ENCODE assay signal across 25 cellular contexts in genomic region chr11:106879029-106879428, GRCh38.
"Had no signal": no experiment of that assay in that cellular context is flagged by ENCODE, and none has a peak within 500 bp of the region (broad histone marks: within the 10 kb centered on the region; RNA-seq: fewer than 3 reads in every experiment).

No MANE protein-coding gene starts in this region.

- H3K4me3 Mint-ChIP-seq: activated naive CD8-positive, alpha-beta T cell treated with anti-CD3 and anti-CD28 coated beads for 36 hours; activated T-cell treated with anti-CD3 and anti-CD28 coated beads, Interleukin-2, amount 50 U/mL, for 24 hours; endodermal cell; natural killer cell treated with Interleukin-12 subunit alpha and Interleukin-12 subunit beta and Interleukin-15 and Interleukin-18, amount 100 ng/mL, for 72 hours; T-helper 2 cell treated with Interferon-gamma antibody and Interleukin-4, amounts not matched to agents 5 μg/mL and 100 μg/mL, for 36 hours had no signal

- H3K27me3 ChIP-seq: breast epithelium, gastroesophageal sphincter, neutrophil, ovary, spleen, testis had no signal

- H3K36me3 ChIP-seq: breast epithelium, gastroesophageal sphincter, neutrophil, ovary, prostate gland, spleen had no signal

- DNase-seq: activated CD4-positive, alpha-beta T cell treated with anti-CD3 and anti-CD28 coated beads for 1 hour; activated CD8-positive, alpha-beta memory T cell treated with anti-CD3 and anti-CD28 coated beads for 24 hours; activated CD8-positive, alpha-beta memory T cell treated with anti-CD3 and anti-CD28 coated beads, Interleukin-2, amount 50 U/mL, for 4 hours; activated naive CD4-positive, alpha-beta T cell treated with Interleukin-2 at 50 U/mL for 16 hours; activated naive CD8-positive, alpha-beta T cell treated with anti-CD3 and anti-CD28 coated beads for 36 hours; activated T-cell treated with anti-CD3 and anti-CD28 coated beads, Interleukin-2, amount 50 U/mL, for 24 hours; cortex of kidney; endodermal cell; head of caudate nucleus; hypothalamus; left ventricle myocardium superior; ovary; spleen; stimulated activated CD4-positive, alpha-beta T cell treated with anti-CD3 and anti-CD28 coated beads, Interleukin-4, amount 100 ng/mL, for 1 hour; stimulated activated naive CD4-positive, alpha-beta T cell; testis; trophoblast cell had no signal

- H3K4me1 Mint-ChIP-seq: activated naive CD8-positive, alpha-beta T cell treated with anti-CD3 and anti-CD28 coated beads for 36 hours had no signal

- H3K27me3 Mint-ChIP-seq: activated naive CD8-positive, alpha-beta T cell treated with anti-CD3 and anti-CD28 coated beads for 36 hours; activated T-cell treated with anti-CD3 and anti-CD28 coated beads, Interleukin-2, amount 50 U/mL, for 24 hours; natural killer cell treated with Interleukin-12 subunit alpha and Interleukin-12 subunit beta and Interleukin-15 and Interleukin-18, amount 100 ng/mL, for 72 hours had no signal

- H3K4me3 ChIP-seq: breast epithelium, gastroesophageal sphincter, ovary, prostate gland, spleen, testis had no signal

- H3K4me1 ChIP-seq: breast epithelium, gastroesophageal sphincter, prostate gland, spleen, testis had no signal

- H3K9me3 ChIP-seq: breast epithelium, gastroesophageal sphincter, neutrophil, ovary, prostate gland, testis had no signal

- H3K36me3 Mint-ChIP-seq: activated naive CD8-positive, alpha-beta T cell treated with anti-CD3 and anti-CD28 coated beads for 36 hours; natural killer cell treated with Interleukin-12 subunit alpha and Interleukin-12 subunit beta and Interleukin-15 and Interleukin-18, amount 100 ng/mL, for 72 hours had no signal

- H3K27ac ChIP-seq: breast epithelium, epithelial cell of prostate, gastroesophageal sphincter, neutrophil, ovary, prostate gland, spleen, testis had no signal

- ATAC-seq: gastroesophageal sphincter; left ventricle myocardium superior; natural killer cell treated with Interleukin-12 subunit alpha and Interleukin-12 subunit beta and Interleukin-15 and Interleukin-18, amount 100 ng/mL, for 72 hours had no signal

- H3K27ac Mint-ChIP-seq: activated naive CD8-positive, alpha-beta T cell treated with anti-CD3 and anti-CD28 coated beads for 36 hours; activated T-cell treated with anti-CD3 and anti-CD28 coated beads, Interleukin-2, amount 50 U/mL, for 24 hours; activated T-helper 2 cell treated with anti-CD3 and anti-CD28 coated beads, Interferon-gamma antibody, Interleukin-2, Interleukin-4, amounts not matched to agents 10 μg/mL and 5 μg/mL and 100 μg/mL, durations not matched to agents 14 hours and 24 hours and 36 hours; endodermal cell; natural killer cell treated with Interleukin-12 subunit alpha and Interleukin-12 subunit beta and Interleukin-15 and Interleukin-18, amount 100 ng/mL, for 72 hours; T-helper 2 cell treated with Interferon-gamma antibody and Interleukin-4, amounts not matched to agents 5 μg/mL and 100 μg/mL, for 36 hours had no signal
